ENCODE assay signal across 32 cellular contexts in genomic region chr7:98199131-98199530, GRCh38. TPM values are rescaled to one million over a fixed set of nuclear protein-coding genes. Genes with fewer than 3 reads are reported as not detected.
"Had no signal": no experiment of that assay in that cellular context is flagged by ENCODE, and none has a peak within 500 bp of the region (broad histone marks: within the 10 kb centered on the region; RNA-seq: fewer than 3 reads in every experiment).

No MANE protein-coding gene starts in this region.

- H3K9me3 ChIP-seq: left lung, pancreas, right atrium auricular region had no signal

- H3K27ac ChIP-seq: breast epithelium, foreskin keratinocyte, heart right ventricle, left lung, lower lobe of right lung, pancreas, right atrium auricular region, tibial nerve, VCaP had no signal

- DNase-seq: activated CD4-positive, alpha-beta T cell treated with anti-CD3 and anti-CD28 coated beads for 48 hours; activated CD4-positive, alpha-beta T cell treated with anti-CD3 and anti-CD28 coated beads, Interleukin-2, amount 50 U/mL, for 48 hours; activated effector memory CD4-positive, alpha-beta T cell treated with anti-CD3 and anti-CD28 coated beads, Interleukin-2, amount 50 U/mL, for 16 hours; activated naive CD4-positive, alpha-beta T cell treated with anti-CD3 and anti-CD28 coated beads for 36 hours; activated T-cell treated with anti-CD3 and anti-CD28 coated beads, Interleukin-2, amount 50 U/mL, for 1 hour; amniotic stem cell; central memory CD4-positive, alpha-beta T cell; endodermal cell; foreskin keratinocyte; heart right ventricle; left lung; lower lobe of right lung; mesendoderm; nephron progenitor cell; stimulated activated CD4-positive, alpha-beta T cell treated with anti-CD3 and anti-CD28 coated beads, Interleukin-1b, Interleukin-23, amount 100 ng/mL, for 48 hours; stimulated activated CD4-positive, alpha-beta T cell treated with anti-CD3 and anti-CD28 coated beads, Interleukin-4, amount 100 ng/mL, for 4 hours; stimulated activated CD8-positive, alpha-beta memory T cell treated with anti-CD3 and anti-CD28 coated beads, Interleukin-4, amount 100 ng/mL, for 48 hours; T-helper 9 cell had no signal

- H3K36me3 ChIP-seq: breast epithelium had no signal

- H3K9me3 Mint-ChIP-seq: dendritic cell treated with granulocyte-macrophage colony-stimulating factor and Interleukin-4, amounts not matched to agents 40 ng/mL and 50 ng/mL, for 4 days; endodermal cell; stimulated activated memory B cell treated with anti-CD40 and anti-IgM and Interleukin-4, amounts not matched to agents 10 μg/mL and 1 μg/mL and 100 μg/mL, for 72 hours had no signal

- H3K4me2 ChIP-seq: smooth muscle cell had no signal

- H3K27ac Mint-ChIP-seq: activated naive CD4-positive, alpha-beta T cell treated with anti-CD3 and anti-CD28 coated beads for 36 hours; activated T-helper 1 cell treated with anti-CD3 and anti-CD28 coated beads, Interleukin-12 subunit alpha, Interleukin-12 subunit beta, Interleukin-2, Interleukin-4 antibody, amounts not matched to agents 30 ng/mL and 10 ng/mL and 1 ng/mL, durations not matched to agents 14 hours and 24 hours and 36 hours; dendritic cell treated with granulocyte-macrophage colony-stimulating factor and Interleukin-4, amounts not matched to agents 40 ng/mL and 50 ng/mL, for 4 days; endodermal cell; nephron progenitor cell; stimulated activated memory B cell treated with anti-CD40 and anti-IgM and Interleukin-4, amounts not matched to agents 10 μg/mL and 1 μg/mL and 100 μg/mL, for 72 hours; T-helper 1 cell treated with Interleukin-12 subunit alpha and Interleukin-12 subunit beta and Interleukin-4 antibody, amounts not matched to agents 30 μg/mL and 1 μg/mL, for 36 hours had no signal

- FAIRE-seq: islet of Langerhans, pancreas had no signal

- H3K4me1 ChIP-seq: breast epithelium, foreskin keratinocyte, pancreas, right atrium auricular region, tibial nerve had no signal

- H3K27me3 ChIP-seq: breast epithelium, foreskin keratinocyte, heart right ventricle, left lung, pancreas, right atrium auricular region, tibial nerve had no signal

- H3K4me3 Mint-ChIP-seq: activated naive CD4-positive, alpha-beta T cell treated with anti-CD3 and anti-CD28 coated beads for 36 hours; activated T-helper 1 cell treated with anti-CD3 and anti-CD28 coated beads, Interleukin-12 subunit alpha, Interleukin-12 subunit beta, Interleukin-2, Interleukin-4 antibody, amounts not matched to agents 30 ng/mL and 10 ng/mL and 1 ng/mL, durations not matched to agents 14 hours and 24 hours and 36 hours; dendritic cell treated with granulocyte-macrophage colony-stimulating factor and Interleukin-4, amounts not matched to agents 40 ng/mL and 50 ng/mL, for 4 days; endodermal cell; nephron progenitor cell; stimulated activated memory B cell treated with anti-CD40 and anti-IgM and Interleukin-4, amounts not matched to agents 10 μg/mL and 1 μg/mL and 100 μg/mL, for 72 hours; T-helper 1 cell treated with Interleukin-12 subunit alpha and Interleukin-12 subunit beta and Interleukin-4 antibody, amounts not matched to agents 30 μg/mL and 1 μg/mL, for 36 hours had no signal

- ATAC-seq: activated CD4-positive, CD25-positive, alpha-beta regulatory T cell treated with anti-CD3 and anti-CD28 coated beads, Interleukin-2, amount 50 U/mL, for 24 hours; esophagus mucosa; foreskin keratinocyte; heart right ventricle; left lung; lower lobe of right lung; pancreas; stimulated activated memory B cell treated with anti-CD40 and anti-IgM and Interleukin-4, amounts not matched to agents 10 μg/mL and 1 μg/mL and 100 μg/mL, for 72 hours had no signal

- H3K4me1 Mint-ChIP-seq: endodermal cell, nephron progenitor cell had no signal

- H3K4me3 ChIP-seq: breast epithelium, heart right ventricle, left lung, lower lobe of right lung, pancreas, right atrium auricular region, smooth muscle cell, tibial nerve had no signal

RNA-seq across cellular contexts. Expression of gene BHLHA15, which starts 12.1 kb away (rescaled TPM):
- total RNA-seq: heart right ventricle, mononuclear cell, tibial nerve had no signal
